8 cellular contexts compared by ENCODE assay signal in the genomic region with DNA sequence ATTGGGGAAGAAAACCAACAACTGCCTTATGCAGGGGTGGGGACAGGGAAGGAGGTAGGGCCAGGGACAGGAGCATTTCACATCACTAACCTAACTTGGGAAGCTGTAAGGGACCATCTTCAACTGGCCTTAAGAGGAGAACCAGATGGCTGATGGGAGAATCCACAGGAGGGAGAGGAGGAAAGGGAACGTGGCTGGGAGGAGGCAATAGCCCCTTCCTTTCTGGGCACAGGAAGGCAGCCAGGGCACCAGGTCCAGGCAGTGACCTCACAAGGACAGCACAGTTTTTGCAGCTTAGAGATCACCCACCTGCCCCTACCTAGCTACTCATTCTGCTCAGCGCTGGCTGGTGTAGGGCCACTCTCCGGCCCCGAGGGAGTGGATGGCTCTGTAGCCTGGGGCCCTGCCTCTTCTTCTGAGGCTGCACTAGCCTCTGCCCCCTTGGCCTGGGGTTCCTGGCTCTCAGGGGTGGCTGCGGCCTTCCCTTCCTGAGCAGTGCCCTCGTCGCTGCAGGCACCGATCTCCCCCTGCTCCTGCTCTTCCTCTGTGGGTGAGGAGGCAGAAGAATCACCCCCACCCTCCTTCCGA. TPM values are rescaled to one million over a fixed set of nuclear protein-coding genes. Genes with fewer than 3 reads are reported as not detected.
DNase-seq lines count a peak whose midpoint lies in the region; ATAC-seq and TF ChIP-seq lines count a peak whose summit lies in the region.

No MANE protein-coding gene starts in this region.

- no peak for TF ChIP-seq CTCF in fibroblast of the aortic adventitia (IDR thresholded peaks at IDR 0.05; ENCODE audit: insufficient read depth, low read length)
- no peak for TF ChIP-seq CTCF in smooth muscle cell (IDR thresholded peaks at IDR 0.05; ENCODE audit: borderline replicate concordance, insufficient read depth, poor library complexity, severe bottlenecking)

- H3K27ac ChIP-seq in SJSA1 = no peak overlapping the region
- peak overlapping the region; percentile 64 for H3K27ac ChIP-seq in smooth muscle cell (ENCODE audit: low read depth)

- 50% methylated on average over 9 of the region's 9 CpGs for WGBS in smooth muscle cell (ENCODE audit: low lambda C conversion rate)

- ATAC-seq in GM19455 (IDR thresholded peaks at IDR 0.05; ENCODE audit: unreplicated experiment) (no peak), HG02623 (IDR thresholded peaks at IDR 0.05; ENCODE audit: unreplicated experiment) (no peak), HG03571 (IDR thresholded peaks at IDR 0.05; ENCODE audit: unreplicated experiment) (no peak)

- H3K9me3 ChIP-seq in SJSA1 (replicated peaks) (no peaks in the 10 kb centered on the region), smooth muscle cell (replicated peaks; ENCODE audit: low read depth) (no peaks in the 10 kb centered on the region)

- no peaks in the 10 kb centered on the region for H3K27me3 ChIP-seq in SJSA1 (replicated peaks)
- H3K27me3 ChIP-seq in smooth muscle cell (ENCODE audit: low read depth) = no peaks in the 10 kb centered on the region

- H4K20me1 ChIP-seq in smooth muscle cell (ENCODE audit: low read depth) = peaks cover 47% of the 10 kb centered on the region

- H3K36me3 ChIP-seq in SJSA1 (peaks cover 60% of the 10 kb centered on the region), smooth muscle cell (ENCODE audit: low read depth) (no peaks in the 10 kb centered on the region)

- H3K4me3 ChIP-seq in SJSA1 (peak overlapping the region; percentile 85), fibroblast of the aortic adventitia (ENCODE audit: low read depth, low read length) (peak overlapping the region; percentile 77), smooth muscle cell (peak overlapping the region; percentile 99)

- DNase-seq in DMS53 (lab: John Stamatoyannopoulos, UW) (peak; percentile 50), DMS53 treated with DMSO at 0.1 percent for 48 hours (lab: John Stamatoyannopoulos, UW; ENCODE audit: unreplicated experiment) (no peak), SJSA1 (ENCODE audit: low read depth in 1 of 2, low spot score in 2 of 2) (no peak), fibroblast of the aortic adventitia (ENCODE audit: low read depth) (no peak), smooth muscle cell (lab: John Stamatoyannopoulos, UW; ENCODE audit: unreplicated experiment) (no peak)

- H2AFZ ChIP-seq in smooth muscle cell (ENCODE audit: low read depth) = no peak overlapping the region

- H3K79me2 ChIP-seq in smooth muscle cell (ENCODE audit: low read depth) = peaks cover 24% of the 10 kb centered on the region

- H3K9ac ChIP-seq in smooth muscle cell (ENCODE audit: low read depth) = peak overlapping the region; percentile 95

- peaks cover 33% of the 10 kb centered on the region for H3K4me1 ChIP-seq in SJSA1 (replicated peaks)
- peaks cover 46% of the 10 kb centered on the region for H3K4me1 ChIP-seq in smooth muscle cell (ENCODE audit: low read depth)

- H3F3A ChIP-seq in smooth muscle cell (ENCODE audit: low read depth) = peaks cover 26% of the 10 kb centered on the region

- H3K4me2 ChIP-seq in smooth muscle cell = peak overlapping the region; percentile 99

RNA-seq across cellular contexts. Expression of gene MARCKSL1, which starts 1.7 kb away (rescaled TPM):
- total RNA-seq in SJSA1 (2014; rRNA removed; shearing (Covaris generic)) = 53.7 and 67.1 TPM in 2 replicates
- 14.4 and 106 TPM in 2 replicates for total RNA-seq in fibroblast of the aortic adventitia (ENCODE audit: low replicate concordance)
- 108 and 126 TPM in 2 replicates for total RNA-seq in smooth muscle cell
- 358 and 389 TPM in 2 replicates for polyA plus RNA-seq in smooth muscle cell

RNA-seq across cellular contexts. Expression of gene FAM229A, which starts 27.9 kb away (rescaled TPM):
- total RNA-seq in SJSA1 (2014; rRNA removed; shearing (Covaris generic)) = 0.28 and 0.74 TPM in 2 replicates
- 1.6 and 1.7 TPM in 2 replicates for total RNA-seq in fibroblast of the aortic adventitia (ENCODE audit: low replicate concordance)
- total RNA-seq in smooth muscle cell = 1.6 and 10.0 TPM in 2 replicates
- 9.6 and 11.1 TPM in 2 replicates for polyA plus RNA-seq in smooth muscle cell

RNA-seq across cellular contexts. Expression of gene TSSK3, which starts 28.0 kb away (rescaled TPM):
- total RNA-seq in SJSA1 (2014; rRNA removed; shearing (Covaris generic)) = not detected in 2 replicates
- 1.2 and 2.3 TPM in 2 replicates for total RNA-seq in fibroblast of the aortic adventitia (ENCODE audit: low replicate concordance)
- not detected in 2 replicates for total RNA-seq in smooth muscle cell
- 0.31 and 1.3 TPM in 2 replicates for polyA plus RNA-seq in smooth muscle cell

RNA-seq across cellular contexts. Expression of gene HDAC1, which starts 42.5 kb away (rescaled TPM):
- 144 and 191 TPM in 2 replicates for total RNA-seq in SJSA1 (2014; rRNA removed; shearing (Covaris generic))
- 42.9 and 95.8 TPM in 2 replicates for total RNA-seq in fibroblast of the aortic adventitia (ENCODE audit: low replicate concordance)
- total RNA-seq in smooth muscle cell = 29.3 and 40.5 TPM in 2 replicates
- 48.8 and 51.7 TPM in 2 replicates for polyA plus RNA-seq in smooth muscle cell

RNA-seq across cellular contexts. Expression of gene BSDC1, which starts 59.9 kb away (rescaled TPM):
- 55.5 and 71.1 TPM in 2 replicates for total RNA-seq in SJSA1 (2014; rRNA removed; shearing (Covaris generic))
- total RNA-seq in fibroblast of the aortic adventitia (ENCODE audit: low replicate concordance) (47.6 and 52.3 TPM in 2 replicates), smooth muscle cell (57.3 and 63.4 TPM in 2 replicates)
- polyA plus RNA-seq in smooth muscle cell = 45.4 and 53.7 TPM in 2 replicates
